Comparison of ENCODE assay signal across 34 cellular contexts in the genomic region with DNA sequence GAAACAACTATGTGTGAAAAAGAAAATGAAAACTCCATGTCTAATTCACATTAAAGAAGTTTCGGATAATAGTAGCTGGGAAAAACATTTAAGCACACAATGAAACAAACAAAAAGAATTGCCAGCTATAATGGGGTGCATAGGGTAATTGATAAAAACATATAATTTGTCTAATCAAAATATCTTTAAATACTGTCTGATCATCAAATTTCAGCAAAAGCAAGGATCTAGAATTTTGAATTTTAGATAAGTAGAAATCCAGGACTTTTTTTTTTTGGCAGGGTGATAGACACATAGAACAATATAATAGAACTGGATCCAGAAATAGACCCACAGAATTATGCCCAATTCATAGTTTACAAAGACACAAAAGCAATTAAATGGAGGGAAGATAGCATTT.
DNase-seq lines count a peak whose midpoint lies in the region; ATAC-seq, FAIRE-seq and TF ChIP-seq lines count a peak whose summit lies in the region.
"Had no signal": no experiment of that assay in that cellular context is flagged by ENCODE, and none has a peak within 500 bp of the region (broad histone marks: within the 10 kb centered on the region; RNA-seq: fewer than 3 reads in every experiment).

No MANE protein-coding gene starts in this region.

- H3K4ac ChIP-seq in IMR-90 (ENCODE audit: low read depth, low read length): no peak overlapping the region

- no peak overlapping the region for H3K56ac ChIP-seq in IMR-90 (ENCODE audit: extremely low read depth, insufficient read depth, low read length)

- H3K9me3 ChIP-seq in HepG2 (ENCODE audit: low read length) (peaks cover 85% of the 10 kb centered on the region), right lobe of liver (no peaks in the 10 kb centered on the region), A549 (peaks cover 8% of the 10 kb centered on the region), IMR-90 (ENCODE audit: control insufficient read depth, insufficient read depth, low read length) (no peaks in the 10 kb centered on the region), K562 (replicated peaks; ENCODE audit: control insufficient read depth, insufficient read depth, low read depth, low read length) (peaks cover 2% of the 10 kb centered on the region; the same call in 1 of the 2 replicates)
- H3K9me3 ChIP-seq: BE2C, BLaER1, Caco-2 had no signal

- H3K18ac ChIP-seq in IMR-90 (ENCODE audit: low read depth, low read length): no peak overlapping the region

- ATAC-seq in HepG2 (no peak), right lobe of liver (no peak), A549 (no peak), IMR-90 (ENCODE audit: low read depth) (no peak), K562 (no peak)
- ATAC-seq: CD8-positive, alpha-beta T cell had no signal

- no peak for DNase-seq in HepG2 (ENCODE audit: low spot score)
- no peak for DNase-seq in right lobe of liver
- no peak for DNase-seq in A549 (ENCODE audit: low read depth in 1 of 2, low spot score in 1 of 2)
- DNase-seq in IMR-90: no peak
- no peak for DNase-seq in K562 (ENCODE audit: extremely low read depth in 1 of 4, low spot score in 3 of 4)
- DNase-seq in activated effector memory CD4-positive, alpha-beta T cell treated with Interleukin-2 at 50 U/mL for 16 hours: no peak
- DNase-seq in H4 (ENCODE audit: low spot score): no peak
- DNase-seq in activated T-cell treated with anti-CD3 and anti-CD28 coated beads for 4 hours: no peak
- DNase-seq: 8988T; ACHN; AML-193; BE2C; C1 segment of cervical spinal cord; Caco-2; Calu3; CD4-positive, alpha-beta memory T cell; CD4-positive, alpha-beta T cell; CD4-positive, CD25-positive, alpha-beta regulatory T cell; CD8-positive, alpha-beta memory T cell; CD8-positive, alpha-beta T cell; COR-L47; DMS 273 treated with DMSO at 0.1 percent for 48 hours; DMS153; DMS53; DMS79; DMS79 treated with DMSO at 0.1 percent for 48 hours; DND-41; EL had no signal

- no peaks in the 10 kb centered on the region for H4K20me1 ChIP-seq in HepG2 (ENCODE audit: insufficient read depth, low read length)
- H4K20me1 ChIP-seq in IMR-90 (ENCODE audit: insufficient read depth, low read length): no peaks in the 10 kb centered on the region
- H4K20me1 ChIP-seq in K562 (replicated peaks; ENCODE audit: control insufficient read depth, insufficient read depth, low read length): no peaks in the 10 kb centered on the region
- H4K20me1 ChIP-seq: BLaER1; BLaER1 treated with 17β-estradiol and CSF1 and Interleukin-3, amounts not matched to agents 10 nM and 100 nM had no signal

- TF ChIP-seq POLR2A in HepG2 (IDR thresholded peaks at IDR 0.05; ENCODE audit: insufficient read depth in 1 of 2, low read depth in 2 of 2, low read length in 2 of 2) (no peak), right lobe of liver (IDR thresholded peaks at IDR 0.05) (no peak), A549 (IDR thresholded peaks at IDR 0.05; ENCODE audit: low read length) (no peak), IMR-90 (IDR thresholded peaks at IDR 0.05; ENCODE audit: low read depth, low read length) (no peak), K562 (conservative IDR thresholded peaks at IDR 0.05) (no peak)

- BruUV-seq in HepG2 (replicated peaks; lab: Mats Ljungman, UMichigan): no TSS peak
- no TSS peak for BruUV-seq in IMR-90 (replicated peaks; lab: Mats Ljungman, UMichigan)
- BruUV-seq in K562 (replicated peaks; lab: Mats Ljungman, UMichigan): no TSS peak

- H2AK5ac ChIP-seq in IMR-90 (ENCODE audit: low read depth, low read length): no peak overlapping the region

- POLR2A ChIA-PET in HepG2 (lab: Yijun Ruan, JAX) (no interaction called here), A549 (lab: Yijun Ruan, JAX) (no interaction called here), IMR-90 (lab: Charles Lee; ENCODE audit: unreplicated experiment) (interaction anchor here (0.6 kb wide), 1 partner anchor 18 kb away, joined by 4 read pairs; no protein-coding TSS in a partner anchor), K562 (lab: Yijun Ruan, JAX) (no interaction called here)

- TF ChIP-seq CTCF in HepG2 (CRISPR knock-in tag; IDR thresholded peaks at IDR 0.05) (no peak), right lobe of liver (IDR thresholded peaks at IDR 0.05) (no peak), A549 (IDR thresholded peaks at IDR 0.05) (no peak), IMR-90 (conservative IDR thresholded peaks at IDR 0.05; ENCODE audit: low read depth, low read length) (no peak), K562 (IDR thresholded peaks at IDR 0.05 in 2 of 3, conservative IDR thresholded peaks at IDR 0.05 in 1 of 3; ENCODE audit: insufficient read depth in 2 of 3, low read depth in 1 of 3, low read length in 3 of 3) (no peak)

- intact Hi-C loops in HepG2 (cut with micrococcal nuclease; ENCODE audit: unreplicated experiment): no loop called here
- intact Hi-C loops in right lobe of liver (cut with DNase I): no loop called here
- intact Hi-C loops in IMR-90 (cut with micrococcal nuclease): no loop called here
- intact Hi-C loops in K562 (cut with micrococcal nuclease): no loop called here

- dilution Hi-C loops in IMR-90 (cut with HindIII; ENCODE audit: low sequenced_read_pairs, unreplicated experiment): no loop called here

- no peak overlapping the region for H4K91ac ChIP-seq in IMR-90 (ENCODE audit: insufficient read depth, low read depth, low read length)

- H3K4me2 ChIP-seq in HepG2 (ENCODE audit: low read depth, low read length) (no peak overlapping the region), A549 (no peak overlapping the region), IMR-90 (ENCODE audit: low read depth, low read length) (no peak overlapping the region), K562 (ENCODE audit: insufficient read depth, low read length) (no peak overlapping the region)
- H3K4me2 ChIP-seq: BLaER1; BLaER1 treated with 17β-estradiol and CSF1 and Interleukin-3, amounts not matched to agents 10 nM and 100 nM had no signal

- H2BK120ac ChIP-seq in IMR-90 (ENCODE audit: low read depth, low read length): no peak overlapping the region

- H3K9ac ChIP-seq in HepG2 (ENCODE audit: insufficient read depth, low read depth, low read length) (no peak overlapping the region), IMR-90 (ENCODE audit: low read depth, low read length) (no peak overlapping the region), K562 (ENCODE audit: insufficient read depth in 1 of 2, low read depth in 2 of 2, low read length in 2 of 2) (no peak overlapping the region)
- H3K9ac ChIP-seq: BLaER1; BLaER1 treated with 17β-estradiol and CSF1 and Interleukin-3, amounts not matched to agents 10 nM and 100 nM had no signal

- CTCF ChIA-PET in HepG2 (lab: Yijun Ruan, JAX; ENCODE audit: low intra/inter-chr PET ratio, low total read pairs): no interaction called here
- CTCF ChIA-PET in A549 (lab: Yijun Ruan, JAX): no interaction called here
- CTCF ChIA-PET in IMR-90 (lab: Yijun Ruan, JAX): interaction anchor here (0.7 kb wide), 1 partner anchor 19 kb away, joined by 6 read pairs; no protein-coding TSS in a partner anchor
- CTCF ChIA-PET in K562 (lab: Yijun Ruan, JAX; ENCODE audit: low intra/inter-chr PET ratio): no interaction called here

- H3K27ac ChIP-seq in HepG2 (ENCODE audit: extremely low read length, insufficient read depth, low read length) (no peak overlapping the region), right lobe of liver (no peak overlapping the region), A549 (no peak overlapping the region), IMR-90 (ENCODE audit: insufficient read depth, low read length) (no peak overlapping the region), K562 (ENCODE audit: extremely low read depth, low read depth, low read length) (no peak overlapping the region)
- H3K27ac ChIP-seq: 22Rv1; BLaER1; BLaER1 treated with 17β-estradiol and CSF1 and Interleukin-3, amounts not matched to agents 10 nM and 100 nM; C4-2B had no signal

- H3K79me1 ChIP-seq in IMR-90 (ENCODE audit: low read depth in 1 of 2, low read length in 2 of 2): no peaks in the 10 kb centered on the region

- H3K4me3 ChIP-seq in HepG2 (replicated peaks in 1 of 3; ENCODE audit: insufficient read depth in 1 of 3, low read depth in 2 of 3, low read length in 3 of 3) (no peak overlapping the region), right lobe of liver (no peak overlapping the region), A549 (no peak overlapping the region), IMR-90 (ENCODE audit: insufficient read depth, low read depth, low read length) (no peak overlapping the region), K562 (no peak overlapping the region)
- H3K4me3 ChIP-seq: BLaER1; BLaER1 treated with 17β-estradiol and CSF1 and Interleukin-3, amounts not matched to agents 10 nM and 100 nM had no signal

- H3K9me1 ChIP-seq in IMR-90 (ENCODE audit: insufficient read depth, low read length) (no peaks in the 10 kb centered on the region), K562 (ENCODE audit: control insufficient read depth, insufficient read depth, low read length) (no peaks in the 10 kb centered on the region)

- WGBS in HepG2 (ENCODE audit: low lambda C conversion rate): 2% methylated on average over 1 of the region's 1 CpG
- WGBS in right lobe of liver (ENCODE audit: insufficient coverage, low coverage, low lambda C conversion rate, missing lambda C conversion rate): 50% methylated on average over 1 of the region's 1 CpG
- 49% methylated on average over 1 of the region's 1 CpG for WGBS in A549 (ENCODE audit: missing lambda C conversion rate)
- no CpG with 5 or more reads among the region's 1 CpG for WGBS in IMR-90 (ENCODE audit: extremely low coverage in 2 of 2, insufficient read length in 1 of 2), 2 experiments
- 0% methylated on average over 1 of the region's 1 CpG for WGBS in K562 (ENCODE audit: insufficient coverage, low coverage, missing lambda C conversion rate)

- H4K5ac ChIP-seq in IMR-90 (ENCODE audit: low read depth, low read length): no peak overlapping the region

- in situ Hi-C loops in HepG2 (cut with HindIII; ENCODE audit: extremely low pct_ligation_motif_present, low pct_unique_long_range_greater_than_20kb): no loop called here
- in situ Hi-C loops in IMR-90 (cut with MboI; ENCODE audit: low sequenced_read_pairs): no loop called here
- in situ Hi-C loops in K562 (cut with MboI): no loop called here

- H3K4me1 ChIP-seq in HepG2 (ENCODE audit: insufficient read depth, low read length): no peaks in the 10 kb centered on the region
- no peaks in the 10 kb centered on the region for H3K4me1 ChIP-seq in right lobe of liver
- no peaks in the 10 kb centered on the region for H3K4me1 ChIP-seq in A549
- no peaks in the 10 kb centered on the region for H3K4me1 ChIP-seq in IMR-90 (ENCODE audit: control insufficient read depth, insufficient read depth, low read length)
- no peaks in the 10 kb centered on the region for H3K4me1 ChIP-seq in K562 (replicated peaks in 1 of 2; ENCODE audit: control insufficient read depth in 2 of 2, insufficient read depth in 2 of 2, low read length in 2 of 2)
- H3K4me1 ChIP-seq: BE2C, BLaER1, Caco-2 had no signal

- no peak overlapping the region for H4K8ac ChIP-seq in IMR-90 (ENCODE audit: low read depth in 2 of 2, low read length in 2 of 2)

- no peak overlapping the region for H3K23ac ChIP-seq in IMR-90 (ENCODE audit: low read depth, low read length)

- H3K14ac ChIP-seq in IMR-90 (replicated peaks; ENCODE audit: low read depth, low read length): no peak overlapping the region

- H2BK15ac ChIP-seq in IMR-90 (ENCODE audit: low read depth, low read length): no peak overlapping the region

- TF ChIP-seq RAD21 in HepG2 (CRISPR knock-in tag; IDR thresholded peaks at IDR 0.05): no peak
- TF ChIP-seq RAD21 in A549 (conservative IDR thresholded peaks at IDR 0.05 in 1 of 2, IDR thresholded peaks at IDR 0.05 in 1 of 2): no peak
- no peak for TF ChIP-seq RAD21 in IMR-90 (IDR thresholded peaks at IDR 0.05; ENCODE audit: low read length)
- no peak for TF ChIP-seq RAD21 in K562 (CRISPR knock-in tag; conservative IDR thresholded peaks at IDR 0.05 in 1 of 2, IDR thresholded peaks at IDR 0.05 in 1 of 2)

- H3K27me3 ChIP-seq in HepG2 (ENCODE audit: control insufficient read depth in 1 of 2, insufficient read depth in 2 of 2, low read length in 2 of 2): no peaks in the 10 kb centered on the region
- H3K27me3 ChIP-seq in right lobe of liver: no peaks in the 10 kb centered on the region
- no peaks in the 10 kb centered on the region for H3K27me3 ChIP-seq in IMR-90 (ENCODE audit: control insufficient read depth, insufficient read depth, low read length)
- no peaks in the 10 kb centered on the region for H3K27me3 ChIP-seq in K562 (ENCODE audit: control insufficient read depth in 2 of 2, insufficient read depth in 2 of 2, low read length in 2 of 2)
- H3K27me3 ChIP-seq: BE2C; BLaER1; BLaER1 treated with 17β-estradiol and CSF1 and Interleukin-3, amounts not matched to agents 10 nM and 100 nM had no signal

- H2BK20ac ChIP-seq in IMR-90 (ENCODE audit: low read depth, low read length): no peak overlapping the region

- H3K36me3 ChIP-seq in HepG2 (replicated peaks in 1 of 2; ENCODE audit: control insufficient read depth in 1 of 2, insufficient read depth in 2 of 2, low read length in 2 of 2): no peaks in the 10 kb centered on the region
- no peaks in the 10 kb centered on the region for H3K36me3 ChIP-seq in right lobe of liver
- H3K36me3 ChIP-seq in IMR-90 (ENCODE audit: control insufficient read depth, insufficient read depth, low read length): no peaks in the 10 kb centered on the region
- H3K36me3 ChIP-seq in K562 (ENCODE audit: control insufficient read depth, insufficient read depth, low read length): no peaks in the 10 kb centered on the region
- H3K36me3 ChIP-seq: BE2C; BLaER1; BLaER1 treated with 17β-estradiol and CSF1 and Interleukin-3, amounts not matched to agents 10 nM and 100 nM had no signal

- H2BK5ac ChIP-seq in IMR-90 (ENCODE audit: low read depth, low read length, poor library complexity, severe bottlenecking): no peak overlapping the region

- TF ChIP-seq EP300 in HepG2 (IDR thresholded peaks at IDR 0.05; ENCODE audit: low read depth in 2 of 2, low read length in 2 of 2) (no peak), HepG2 (CRISPR knock-in tag; IDR thresholded peaks at IDR 0.05; ENCODE audit: borderline replicate concordance) (no peak), A549 (IDR thresholded peaks at IDR 0.05) (no peak), K562 (IDR thresholded peaks at IDR 0.05; ENCODE audit: low read length) (no peak)

- no peak for FAIRE-seq in HepG2 (lab: Jason Lieb, UNC)
- no peak for FAIRE-seq in A549 (lab: Jason Lieb, UNC)
- no peak for FAIRE-seq in K562 (lab: Jason Lieb, UNC)
- FAIRE-seq: A204.1, D721Med had no signal

- no peaks in the 10 kb centered on the region for H3K79me2 ChIP-seq in HepG2 (ENCODE audit: insufficient read depth, low read length)
- H3K79me2 ChIP-seq in K562 (ENCODE audit: control insufficient read depth, insufficient read depth, low read length): no peaks in the 10 kb centered on the region

- no peak overlapping the region for H2AK9ac ChIP-seq in IMR-90 (replicated peaks; ENCODE audit: low read depth, low read length, poor library complexity)

- no peak overlapping the region for H2AFZ ChIP-seq in HepG2 (ENCODE audit: low read length)
- no peak overlapping the region for H2AFZ ChIP-seq in IMR-90 (replicated peaks; ENCODE audit: low read length, poor library complexity)
- H2AFZ ChIP-seq in K562 (ENCODE audit: low read depth, low read length): no peak overlapping the region
